ENCODE assay signal across 9 cellular contexts in genomic region chr7:116525298-116525912, GRCh38. TPM values are rescaled to one million over a fixed set of nuclear protein-coding genes. Genes with fewer than 3 reads are reported as not detected.
DNase-seq lines count a peak whose midpoint lies in the region; ATAC-seq and TF ChIP-seq lines count a peak whose summit lies in the region.
"Had no signal": no experiment of that assay in that cellular context is flagged by ENCODE, and none has a peak within 500 bp of the region (broad histone marks: within the 10 kb centered on the region; RNA-seq: fewer than 3 reads in every experiment).

No MANE protein-coding gene starts in this region.

- peak overlapping the region; percentile 62 for H3K27ac ChIP-seq in cingulate gyrus (ENCODE audit: low read depth, low read length)
- peak overlapping the region; percentile 39 to 69 (median 58) for H3K27ac ChIP-seq in right lobe of liver
- peak overlapping the region; percentile 100 for H3K27ac ChIP-seq in stomach smooth muscle (ENCODE audit: low read length)

- TF ChIP-seq CTCF in GM12873 (IDR thresholded peaks at IDR 0.05; ENCODE audit: insufficient read depth, low read depth, low read length, missing control alignments) = peak; percentile 25
- no peak for TF ChIP-seq CTCF in right lobe of liver (IDR thresholded peaks at IDR 0.05)

- H3K36me3 ChIP-seq in right lobe of liver (no peaks in the 10 kb centered on the region), stomach smooth muscle (ENCODE audit: control insufficient read depth in 2 of 2, insufficient read depth in 2 of 2, low read length in 2 of 2) (peaks cover 3 to 10% of the 10 kb centered on the region in 2 donors)

- intact Hi-C loops in right lobe of liver (cut with DNase I) = loop anchor here (10.0 kb wide), 2 partner anchors 261 to 271 kb away; no protein-coding TSS in a partner anchor

- ATAC-seq in HG03039 (IDR thresholded peaks at IDR 0.05; ENCODE audit: unreplicated experiment) = peak; percentile 30
- ATAC-seq in right lobe of liver = peak; percentile 58 to 69 (median 68)
- ATAC-seq in HG03097 (IDR thresholded peaks at IDR 0.05; ENCODE audit: low FRiP score, unreplicated experiment) = no peak

- H3K9ac ChIP-seq in stomach smooth muscle (ENCODE audit: low read length in 2 of 2) = peak overlapping the region; percentile 99 to 100

- H3K4me1 ChIP-seq in right lobe of liver (peaks cover 0 to 12% (median 0%) of the 10 kb centered on the region in 4 donors), stomach smooth muscle (ENCODE audit: control insufficient read depth, insufficient read depth, low read length) (peaks cover 47% of the 10 kb centered on the region)

- peak overlapping the region; percentile 42 to 67 (median 55) for H3K4me3 ChIP-seq in right lobe of liver
- H3K4me3 ChIP-seq in stomach smooth muscle (ENCODE audit: low read length in 2 of 2) = peak overlapping the region; percentile 89 to 98

- no peak for TF ChIP-seq POLR2A in right lobe of liver (IDR thresholded peaks at IDR 0.05)

- WGBS in right lobe of liver (ENCODE audit: insufficient coverage, low coverage, low lambda C conversion rate, missing lambda C conversion rate) = under 1% methylated on average over 20 of the region's 36 CpGs

- H3K27me3 ChIP-seq in right lobe of liver (no peaks in the 10 kb centered on the region), stomach smooth muscle (ENCODE audit: control insufficient read depth in 1 of 2, insufficient read depth in 2 of 2, low read length in 2 of 2) (peaks cover 0 to 2% of the 10 kb centered on the region in 2 donors)

- H3K9me3 ChIP-seq in right lobe of liver (no peaks in the 10 kb centered on the region), stomach smooth muscle (ENCODE audit: control insufficient read depth in 2 of 2, low read length in 2 of 2) (no peaks in the 10 kb centered on the region)

- peak; percentile 1 for DNase-seq in T-helper 9 cell
- DNase-seq in right lobe of liver = peak; percentile 56 to 63 (median 62)
- DNase-seq in NCI-H524 treated with DMSO at 0.1 percent for 48 hours (lab: John Stamatoyannopoulos, UW) = no peak

RNA-seq across cellular contexts. Expression of gene CAV1, which starts 0.6 kb away (rescaled TPM):
- 10 to 100 TPM in 2 of 6 experiments, 1 to 10 TPM in 4; 3.8 to 19.8 (median 9.0) TPM for total RNA-seq in right lobe of liver
- total RNA-seq: T-helper 2 cell treated with Interferon-gamma antibody and Interleukin-4, amounts not matched to agents 100 ng/mL and 5 ng/mL, for 36 hours had no signal

RNA-seq across cellular contexts. Expression of gene CAV2, which starts 25.9 kb away (rescaled TPM):
- 10 to 100 TPM; 12.5 to 51.0 (median 36.0) TPM for total RNA-seq in right lobe of liver
- total RNA-seq: T-helper 2 cell treated with Interferon-gamma antibody and Interleukin-4, amounts not matched to agents 100 ng/mL and 5 ng/mL, for 36 hours had no signal
